Comparison of ENCODE assay signal across 15 cellular contexts in genomic region chr19:29302002-29302928, GRCh38.
"Had no signal": no experiment of that assay in that cellular context is flagged by ENCODE, and none has a peak within 500 bp of the region (broad histone marks: within the 10 kb centered on the region; RNA-seq: fewer than 3 reads in every experiment).

No MANE protein-coding gene starts in this region.

- H3K27ac ChIP-seq: heart left ventricle, suprapubic skin had no signal

- H3K9me3 Mint-ChIP-seq: nephron, type B pancreatic cell had no signal

- H3K9me3 ChIP-seq: heart left ventricle, mucosa of descending colon, suprapubic skin had no signal

- DNase-seq: activated gamma-delta T cell treated with Interleukin-2 at 50 U/mL for 16 hours; central memory CD4-positive, alpha-beta T cell; cortex of kidney; effector CD8-positive, alpha-beta T cell; heart left ventricle; islet precursor cell; mucosa of descending colon; occipital lobe; stimulated activated CD4-positive, alpha-beta T cell treated with anti-CD3 and anti-CD28 coated beads, Interleukin-2, amount 100 ng/mL, for 24 hours; stimulated activated naive CD4-positive, alpha-beta T cell had no signal

- H3K27ac Mint-ChIP-seq: nephron, type B pancreatic cell had no signal

- ATAC-seq: heart left ventricle, left lobe of liver, mucosa of descending colon, sciatic nerve had no signal

- H3K4me3 ChIP-seq: heart left ventricle, mucosa of descending colon, suprapubic skin had no signal

- H3K4me3 Mint-ChIP-seq: nephron, type B pancreatic cell had no signal

- H3K36me3 Mint-ChIP-seq: type B pancreatic cell had no signal

- H3K4me1 ChIP-seq: heart left ventricle, suprapubic skin had no signal

- H3K36me3 ChIP-seq: heart left ventricle, suprapubic skin had no signal
